Comparison of ENCODE assay signal across 1 cellular context in the genomic region with DNA sequence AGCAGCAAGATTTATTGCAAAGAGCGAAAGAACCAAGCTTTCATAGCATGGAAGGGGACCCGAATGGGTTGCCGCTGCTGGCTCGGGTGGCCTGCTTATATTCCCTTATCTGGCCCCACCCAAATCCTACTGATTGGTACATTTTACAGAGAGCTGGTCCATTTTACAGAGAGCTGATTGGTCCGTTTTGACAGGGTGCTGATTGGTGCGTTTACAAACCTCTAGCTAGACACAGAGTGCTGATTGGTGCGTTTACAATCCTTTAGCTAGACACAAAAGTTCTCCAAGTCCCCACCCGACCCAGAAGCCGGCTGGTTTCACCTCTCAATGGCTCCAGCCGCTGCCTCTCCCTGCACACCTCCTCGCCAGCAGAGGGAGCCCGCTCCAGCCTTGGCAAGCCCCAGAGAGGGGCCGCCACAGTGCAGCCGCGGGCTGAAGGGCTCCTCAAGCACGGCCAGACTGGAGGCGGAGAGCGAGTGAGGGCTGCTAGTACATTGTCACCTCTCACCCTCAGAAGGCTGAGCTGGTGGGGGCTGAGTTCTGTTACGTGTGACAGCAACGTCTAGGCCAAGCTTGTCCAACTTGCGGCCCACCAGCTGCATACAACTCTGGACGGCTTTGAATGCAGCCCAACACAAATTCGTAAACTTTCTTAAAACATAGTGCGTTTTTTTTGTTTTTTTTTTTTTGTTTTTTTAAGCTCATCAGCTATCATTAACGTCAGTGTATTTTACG.
TF ChIP-seq lines count a peak whose summit lies in the region.

No MANE protein-coding gene starts in this region.

TF ChIP-seq in HepG2, 621 proteins besides CTCF, POLR2A, EP300 and RAD21 (continued from another document and continues in another):
- TF ChIP-seq, protein P1, sequence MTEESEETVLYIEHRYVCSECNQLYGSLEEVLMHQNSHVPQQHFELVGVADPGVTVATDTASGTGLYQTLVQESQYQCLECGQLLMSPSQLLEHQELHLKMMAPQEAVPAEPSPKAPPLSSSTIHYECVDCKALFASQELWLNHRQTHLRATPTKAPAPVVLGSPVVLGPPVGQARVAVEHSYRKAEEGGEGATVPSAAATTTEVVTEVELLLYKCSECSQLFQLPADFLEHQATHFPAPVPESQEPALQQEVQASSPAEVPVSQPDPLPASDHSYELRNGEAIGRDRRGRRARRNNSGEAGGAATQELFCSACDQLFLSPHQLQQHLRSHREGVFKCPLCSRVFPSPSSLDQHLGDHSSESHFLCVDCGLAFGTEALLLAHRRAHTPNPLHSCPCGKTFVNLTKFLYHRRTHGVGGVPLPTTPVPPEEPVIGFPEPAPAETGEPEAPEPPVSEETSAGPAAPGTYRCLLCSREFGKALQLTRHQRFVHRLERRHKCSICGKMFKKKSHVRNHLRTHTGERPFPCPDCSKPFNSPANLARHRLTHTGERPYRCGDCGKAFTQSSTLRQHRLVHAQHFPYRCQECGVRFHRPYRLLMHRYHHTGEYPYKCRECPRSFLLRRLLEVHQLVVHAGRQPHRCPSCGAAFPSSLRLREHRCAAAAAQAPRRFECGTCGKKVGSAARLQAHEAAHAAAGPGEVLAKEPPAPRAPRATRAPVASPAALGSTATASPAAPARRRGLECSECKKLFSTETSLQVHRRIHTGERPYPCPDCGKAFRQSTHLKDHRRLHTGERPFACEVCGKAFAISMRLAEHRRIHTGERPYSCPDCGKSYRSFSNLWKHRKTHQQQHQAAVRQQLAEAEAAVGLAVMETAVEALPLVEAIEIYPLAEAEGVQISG (CRISPR knock-in tag; IDR thresholded peaks at IDR 0.05): peak; percentile 99
- TF ChIP-seq ZNF550 (CRISPR knock-in tag; IDR thresholded peaks at IDR 0.05; ENCODE audit: borderline replicate concordance) (no peak), ZNF225 (CRISPR knock-in tag; IDR thresholded peaks at IDR 0.05) (0 out of 2 replicates have a peak, but pooled peaks have one; percentile 56), ARID2 (CRISPR knock-in tag; IDR thresholded peaks at IDR 0.05; ENCODE audit: borderline replicate concordance) (no peak), ZC3H4 (CRISPR knock-in tag; IDR thresholded peaks at IDR 0.05; ENCODE audit: borderline replicate concordance) (no peak), ZNF136 (CRISPR knock-in tag; IDR thresholded peaks at IDR 0.05; ENCODE audit: low read depth) (0 out of 2 replicates have a peak, but pooled peaks have one; percentile 42), STAT5B (CRISPR knock-in tag; IDR thresholded peaks at IDR 0.05) (no peak), NCOA1 (CRISPR knock-in tag; IDR thresholded peaks at IDR 0.05) (no peak), LCORL (IDR thresholded peaks at IDR 0.05) (no peak), LCORL (CRISPR knock-in tag; IDR thresholded peaks at IDR 0.05) (no peak), POGZ (CRISPR knock-in tag; IDR thresholded peaks at IDR 0.05) (peak; percentile 97), NFE2 (CRISPR knock-in tag; IDR thresholded peaks at IDR 0.05) (no peak), SNAI1 (CRISPR knock-in tag; IDR thresholded peaks at IDR 0.05; ENCODE audit: borderline replicate concordance) (no peak), GABPB1 (CRISPR knock-in tag; IDR thresholded peaks at IDR 0.05) (peak; percentile 71), ZIK1 (CRISPR knock-in tag; IDR thresholded peaks at IDR 0.05; ENCODE audit: borderline replicate concordance, low read depth) (no peak), ZNF251 (CRISPR knock-in tag; IDR thresholded peaks at IDR 0.05) (no peak), SUZ12 (IDR thresholded peaks at IDR 0.05; ENCODE audit: low read depth, low read length) (no peak), TEAD3 (CRISPR knock-in tag; optimal IDR thresholded peaks at IDR 0.05; ENCODE audit: borderline replicate concordance) (no peak), HOXA5 (CRISPR knock-in tag; IDR thresholded peaks at IDR 0.05) (peak; percentile 53; the same call in 1 of the 2 replicates), ZNF224 (CRISPR knock-in tag; IDR thresholded peaks at IDR 0.05) (peak; percentile 43; the same call in 1 of the 2 replicates), SP4 (CRISPR knock-in tag; IDR thresholded peaks at IDR 0.05) (0 out of 2 replicates have a peak, but pooled peaks have one; percentile 34), ZNF230 (CRISPR knock-in tag; IDR thresholded peaks at IDR 0.05) (no peak), WIZ (CRISPR knock-in tag; IDR thresholded peaks at IDR 0.05) (no peak), HHEX (CRISPR knock-in tag; IDR thresholded peaks at IDR 0.05) (no peak), ZSCAN21 (CRISPR knock-in tag; IDR thresholded peaks at IDR 0.05; ENCODE audit: borderline replicate concordance) (no peak), RARG (CRISPR knock-in tag; IDR thresholded peaks at IDR 0.05; ENCODE audit: low read depth) (no peak), ZNF747 (CRISPR knock-in tag; IDR thresholded peaks at IDR 0.05; ENCODE audit: borderline replicate concordance) (no peak), NR2F2 (IDR thresholded peaks at IDR 0.05; ENCODE audit: borderline replicate concordance, low read depth) (no peak), PHF20 (CRISPR knock-in tag; IDR thresholded peaks at IDR 0.05) (peak; percentile 48), SOX13 (IDR thresholded peaks at IDR 0.05) (no peak), SOX13 (CRISPR knock-in tag; conservative IDR thresholded peaks at IDR 0.05 in 1 of 2, IDR thresholded peaks at IDR 0.05 in 1 of 2) (peak in 1 of 2 experiments; percentile 23; a peak in 1 of 4 replicates), YEATS2 (CRISPR knock-in tag; IDR thresholded peaks at IDR 0.05; ENCODE audit: borderline replicate concordance) (peak; percentile 56; the same call in 1 of the 2 replicates), FOXK2 (IDR thresholded peaks at IDR 0.05) (no peak), NONO (IDR thresholded peaks at IDR 0.05) (no peak), NONO (CRISPR knock-in tag; conservative IDR thresholded peaks at IDR 0.05) (0 out of 2 replicates have a peak, but pooled peaks have one; percentile 53), SAP130 (CRISPR knock-in tag; IDR thresholded peaks at IDR 0.05; ENCODE audit: low read depth) (0 out of 2 replicates have a peak, but pooled peaks have one; percentile 21), TSC22D2 (CRISPR knock-in tag; IDR thresholded peaks at IDR 0.05; ENCODE audit: borderline replicate concordance) (no peak), JARID2 (CRISPR knock-in tag; IDR thresholded peaks at IDR 0.05; ENCODE audit: insufficient replicate concordance) (peak; percentile 64), ZNF644 (CRISPR knock-in tag; IDR thresholded peaks at IDR 0.05; ENCODE audit: low read depth) (peak; percentile 84), NFRKB (IDR thresholded peaks at IDR 0.05) (no peak)
- TF ChIP-seq, protein P2, sequence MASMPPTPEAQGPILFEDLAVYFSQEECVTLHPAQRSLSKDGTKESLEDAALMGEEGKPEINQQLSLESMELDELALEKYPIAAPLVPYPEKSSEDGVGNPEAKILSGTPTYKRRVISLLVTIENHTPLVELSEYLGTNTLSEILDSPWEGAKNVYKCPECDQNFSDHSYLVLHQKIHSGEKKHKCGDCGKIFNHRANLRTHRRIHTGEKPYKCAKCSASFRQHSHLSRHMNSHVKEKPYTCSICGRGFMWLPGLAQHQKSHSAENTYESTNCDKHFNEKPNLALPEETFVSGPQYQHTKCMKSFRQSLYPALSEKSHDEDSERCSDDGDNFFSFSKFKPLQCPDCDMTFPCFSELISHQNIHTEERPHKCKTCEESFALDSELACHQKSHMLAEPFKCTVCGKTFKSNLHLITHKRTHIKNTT (CRISPR knock-in tag; IDR thresholded peaks at IDR 0.05): no peak
- TF ChIP-seq, protein P3, sequence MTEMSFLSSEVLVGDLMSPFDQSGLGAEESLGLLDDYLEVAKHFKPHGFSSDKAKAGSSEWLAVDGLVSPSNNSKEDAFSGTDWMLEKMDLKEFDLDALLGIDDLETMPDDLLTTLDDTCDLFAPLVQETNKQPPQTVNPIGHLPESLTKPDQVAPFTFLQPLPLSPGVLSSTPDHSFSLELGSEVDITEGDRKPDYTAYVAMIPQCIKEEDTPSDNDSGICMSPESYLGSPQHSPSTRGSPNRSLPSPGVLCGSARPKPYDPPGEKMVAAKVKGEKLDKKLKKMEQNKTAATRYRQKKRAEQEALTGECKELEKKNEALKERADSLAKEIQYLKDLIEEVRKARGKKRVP (CRISPR knock-in tag; IDR thresholded peaks at IDR 0.05): no peak
- TF ChIP-seq, protein P4, sequence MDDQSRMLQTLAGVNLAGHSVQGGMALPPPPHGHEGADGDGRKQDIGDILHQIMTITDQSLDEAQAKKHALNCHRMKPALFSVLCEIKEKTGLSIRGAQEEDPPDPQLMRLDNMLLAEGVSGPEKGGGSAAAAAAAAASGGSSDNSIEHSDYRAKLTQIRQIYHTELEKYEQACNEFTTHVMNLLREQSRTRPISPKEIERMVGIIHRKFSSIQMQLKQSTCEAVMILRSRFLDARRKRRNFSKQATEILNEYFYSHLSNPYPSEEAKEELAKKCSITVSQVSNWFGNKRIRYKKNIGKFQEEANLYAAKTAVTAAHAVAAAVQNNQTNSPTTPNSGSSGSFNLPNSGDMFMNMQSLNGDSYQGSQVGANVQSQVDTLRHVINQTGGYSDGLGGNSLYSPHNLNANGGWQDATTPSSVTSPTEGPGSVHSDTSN (CRISPR knock-in tag; IDR thresholded peaks at IDR 0.05; ENCODE audit: borderline replicate concordance): no peak
- TF ChIP-seq, protein P5, sequence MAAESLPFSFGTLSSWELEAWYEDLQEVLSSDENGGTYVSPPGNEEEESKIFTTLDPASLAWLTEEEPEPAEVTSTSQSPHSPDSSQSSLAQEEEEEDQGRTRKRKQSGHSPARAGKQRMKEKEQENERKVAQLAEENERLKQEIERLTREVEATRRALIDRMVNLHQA (CRISPR knock-in tag; IDR thresholded peaks at IDR 0.05): no peak
- TF ChIP-seq, protein P6, sequence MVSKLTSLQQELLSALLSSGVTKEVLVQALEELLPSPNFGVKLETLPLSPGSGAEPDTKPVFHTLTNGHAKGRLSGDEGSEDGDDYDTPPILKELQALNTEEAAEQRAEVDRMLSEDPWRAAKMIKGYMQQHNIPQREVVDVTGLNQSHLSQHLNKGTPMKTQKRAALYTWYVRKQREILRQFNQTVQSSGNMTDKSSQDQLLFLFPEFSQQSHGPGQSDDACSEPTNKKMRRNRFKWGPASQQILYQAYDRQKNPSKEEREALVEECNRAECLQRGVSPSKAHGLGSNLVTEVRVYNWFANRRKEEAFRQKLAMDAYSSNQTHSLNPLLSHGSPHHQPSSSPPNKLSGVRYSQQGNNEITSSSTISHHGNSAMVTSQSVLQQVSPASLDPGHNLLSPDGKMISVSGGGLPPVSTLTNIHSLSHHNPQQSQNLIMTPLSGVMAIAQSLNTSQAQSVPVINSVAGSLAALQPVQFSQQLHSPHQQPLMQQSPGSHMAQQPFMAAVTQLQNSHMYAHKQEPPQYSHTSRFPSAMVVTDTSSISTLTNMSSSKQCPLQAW (CRISPR knock-in tag; IDR thresholded peaks at IDR 0.05): no peak
- TF ChIP-seq, protein P7, sequence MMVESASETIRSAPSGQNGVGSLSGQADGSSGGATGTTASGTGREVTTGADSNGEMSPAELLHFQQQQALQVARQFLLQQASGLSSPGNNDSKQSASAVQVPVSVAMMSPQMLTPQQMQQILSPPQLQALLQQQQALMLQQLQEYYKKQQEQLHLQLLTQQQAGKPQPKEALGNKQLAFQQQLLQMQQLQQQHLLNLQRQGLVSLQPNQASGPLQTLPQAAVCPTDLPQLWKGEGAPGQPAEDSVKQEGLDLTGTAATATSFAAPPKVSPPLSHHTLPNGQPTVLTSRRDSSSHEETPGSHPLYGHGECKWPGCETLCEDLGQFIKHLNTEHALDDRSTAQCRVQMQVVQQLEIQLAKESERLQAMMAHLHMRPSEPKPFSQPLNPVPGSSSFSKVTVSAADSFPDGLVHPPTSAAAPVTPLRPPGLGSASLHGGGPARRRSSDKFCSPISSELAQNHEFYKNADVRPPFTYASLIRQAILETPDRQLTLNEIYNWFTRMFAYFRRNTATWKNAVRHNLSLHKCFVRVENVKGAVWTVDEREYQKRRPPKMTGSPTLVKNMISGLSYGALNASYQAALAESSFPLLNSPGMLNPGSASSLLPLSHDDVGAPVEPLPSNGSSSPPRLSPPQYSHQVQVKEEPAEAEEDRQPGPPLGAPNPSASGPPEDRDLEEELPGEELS (CRISPR knock-in tag; IDR thresholded peaks at IDR 0.05): no peak
- TF ChIP-seq, protein P8, sequence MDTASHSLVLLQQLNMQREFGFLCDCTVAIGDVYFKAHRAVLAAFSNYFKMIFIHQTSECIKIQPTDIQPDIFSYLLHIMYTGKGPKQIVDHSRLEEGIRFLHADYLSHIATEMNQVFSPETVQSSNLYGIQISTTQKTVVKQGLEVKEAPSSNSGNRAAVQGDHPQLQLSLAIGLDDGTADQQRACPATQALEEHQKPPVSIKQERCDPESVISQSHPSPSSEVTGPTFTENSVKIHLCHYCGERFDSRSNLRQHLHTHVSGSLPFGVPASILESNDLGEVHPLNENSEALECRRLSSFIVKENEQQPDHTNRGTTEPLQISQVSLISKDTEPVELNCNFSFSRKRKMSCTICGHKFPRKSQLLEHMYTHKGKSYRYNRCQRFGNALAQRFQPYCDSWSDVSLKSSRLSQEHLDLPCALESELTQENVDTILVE (CRISPR knock-in tag; IDR thresholded peaks at IDR 0.05): no peak
- TF ChIP-seq, protein P9, sequence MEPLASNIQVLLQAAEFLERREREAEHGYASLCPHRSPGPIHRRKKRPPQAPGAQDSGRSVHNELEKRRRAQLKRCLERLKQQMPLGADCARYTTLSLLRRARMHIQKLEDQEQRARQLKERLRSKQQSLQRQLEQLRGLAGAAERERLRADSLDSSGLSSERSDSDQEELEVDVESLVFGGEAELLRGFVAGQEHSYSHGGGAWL (CRISPR knock-in tag; IDR thresholded peaks at IDR 0.05): no peak
- TF ChIP-seq, protein P10, sequence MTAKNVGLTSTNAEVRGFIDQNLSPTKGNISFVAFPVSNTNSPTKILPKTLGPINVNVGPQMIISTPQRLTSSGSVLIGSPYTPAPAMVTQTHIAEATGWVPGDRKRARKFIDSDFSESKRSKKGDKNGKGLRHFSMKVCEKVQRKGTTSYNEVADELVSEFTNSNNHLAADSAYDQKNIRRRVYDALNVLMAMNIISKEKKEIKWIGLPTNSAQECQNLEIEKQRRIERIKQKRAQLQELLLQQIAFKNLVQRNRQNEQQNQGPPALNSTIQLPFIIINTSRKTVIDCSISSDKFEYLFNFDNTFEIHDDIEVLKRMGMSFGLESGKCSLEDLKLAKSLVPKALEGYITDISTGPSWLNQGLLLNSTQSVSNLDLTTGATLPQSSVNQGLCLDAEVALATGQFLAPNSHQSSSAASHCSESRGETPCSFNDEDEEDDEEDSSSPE (CRISPR knock-in tag; IDR thresholded peaks at IDR 0.05): peak; percentile 21; the same call in 1 of the 2 replicates
- TF ChIP-seq, protein P11, sequence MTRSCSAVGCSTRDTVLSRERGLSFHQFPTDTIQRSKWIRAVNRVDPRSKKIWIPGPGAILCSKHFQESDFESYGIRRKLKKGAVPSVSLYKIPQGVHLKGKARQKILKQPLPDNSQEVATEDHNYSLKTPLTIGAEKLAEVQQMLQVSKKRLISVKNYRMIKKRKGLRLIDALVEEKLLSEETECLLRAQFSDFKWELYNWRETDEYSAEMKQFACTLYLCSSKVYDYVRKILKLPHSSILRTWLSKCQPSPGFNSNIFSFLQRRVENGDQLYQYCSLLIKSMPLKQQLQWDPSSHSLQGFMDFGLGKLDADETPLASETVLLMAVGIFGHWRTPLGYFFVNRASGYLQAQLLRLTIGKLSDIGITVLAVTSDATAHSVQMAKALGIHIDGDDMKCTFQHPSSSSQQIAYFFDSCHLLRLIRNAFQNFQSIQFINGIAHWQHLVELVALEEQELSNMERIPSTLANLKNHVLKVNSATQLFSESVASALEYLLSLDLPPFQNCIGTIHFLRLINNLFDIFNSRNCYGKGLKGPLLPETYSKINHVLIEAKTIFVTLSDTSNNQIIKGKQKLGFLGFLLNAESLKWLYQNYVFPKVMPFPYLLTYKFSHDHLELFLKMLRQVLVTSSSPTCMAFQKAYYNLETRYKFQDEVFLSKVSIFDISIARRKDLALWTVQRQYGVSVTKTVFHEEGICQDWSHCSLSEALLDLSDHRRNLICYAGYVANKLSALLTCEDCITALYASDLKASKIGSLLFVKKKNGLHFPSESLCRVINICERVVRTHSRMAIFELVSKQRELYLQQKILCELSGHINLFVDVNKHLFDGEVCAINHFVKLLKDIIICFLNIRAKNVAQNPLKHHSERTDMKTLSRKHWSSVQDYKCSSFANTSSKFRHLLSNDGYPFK (CRISPR knock-in tag; IDR thresholded peaks at IDR 0.05; ENCODE audit: borderline replicate concordance): peak; percentile 78; the same call in 1 of the 2 replicates
